In genomic region chr17:42655528-42655927, GRCh38 we compare ENCODE assay signal across 18 cellular contexts. TPM values are rescaled to one million over a fixed set of nuclear protein-coding genes. Genes with fewer than 3 reads are reported as not detected.
DNase-seq lines count a peak whose midpoint lies in the region; ATAC-seq, FAIRE-seq and TF ChIP-seq lines count a peak whose summit lies in the region.
"Had no signal": no experiment of that assay in that cellular context is flagged by ENCODE, and none has a peak within 500 bp of the region (broad histone marks: within the 10 kb centered on the region; RNA-seq: fewer than 3 reads in every experiment).

No MANE protein-coding gene starts in this region.

- no peaks in the 10 kb centered on the region for H3K36me3 Mint-ChIP-seq in activated naive CD4-positive, alpha-beta T cell treated with anti-CD3 and anti-CD28 coated beads, Interleukin-2, amount 50 U/mL, for 24 hours
- peaks cover 4% of the 10 kb centered on the region for H3K36me3 Mint-ChIP-seq in CD8-positive, alpha-beta T cell
- peaks cover 3% of the 10 kb centered on the region for H3K36me3 Mint-ChIP-seq in activated CD8-positive, alpha-beta memory T cell treated with anti-CD3 and anti-CD28 coated beads, Interleukin-2, amount 10 ng/mL, durations not matched to agents 7 days and 5 days

- H3K27ac ChIP-seq in K562 (ENCODE audit: extremely low read depth, low read depth, low read length): no peak overlapping the region
- no peak overlapping the region for H3K27ac ChIP-seq in CD8-positive, alpha-beta T cell (ENCODE audit: low read depth, low read length)
- H3K27ac ChIP-seq: neutrophil had no signal

- intact Hi-C loops in K562 (cut with micrococcal nuclease): no loop called here
- intact Hi-C loops in CD8-positive, alpha-beta T cell (cut with DNase I, micrococcal nuclease): loop anchor here in 1 of 2 experiments (5.0 kb wide), 1 partner anchor 48 kb away; the partner anchor contains the start of genes RETREG3 and TUBG1

- H3K36me3 ChIP-seq in MG63: no peaks in the 10 kb centered on the region
- no peaks in the 10 kb centered on the region for H3K36me3 ChIP-seq in K562 (ENCODE audit: control insufficient read depth, insufficient read depth, low read length)
- H3K36me3 ChIP-seq in CD8-positive, alpha-beta T cell (ENCODE audit: insufficient read depth, low read length): no peaks in the 10 kb centered on the region
- H3K36me3 ChIP-seq: neutrophil had no signal

- POLR2A ChIA-PET in K562 (lab: Yijun Ruan, JAX): no interaction called here
- POLR2A ChIA-PET in CD8-positive, alpha-beta T cell (lab: Charles Lee): no interaction called here

- no peaks in the 10 kb centered on the region for H3K9me1 ChIP-seq in K562 (ENCODE audit: control insufficient read depth, insufficient read depth, low read length)

- in situ Hi-C loops in K562 (cut with MboI): no loop called here

- H3K9me3 ChIP-seq in MG63: no peaks in the 10 kb centered on the region
- H3K9me3 ChIP-seq in K562 (replicated peaks; ENCODE audit: control insufficient read depth, insufficient read depth, low read depth, low read length): no peaks in the 10 kb centered on the region
- no peaks in the 10 kb centered on the region for H3K9me3 ChIP-seq in CD8-positive, alpha-beta T cell (ENCODE audit: low read length)
- H3K9me3 ChIP-seq: neutrophil had no signal

- no peak for DNase-seq in activated naive CD4-positive, alpha-beta T cell treated with Interleukin-2 at 50 U/mL for 16 hours
- DNase-seq in MG63: peak; percentile 37
- DNase-seq in K562 (ENCODE audit: extremely low read depth in 1 of 4, low spot score in 3 of 4): no peak
- peak; percentile 76 for DNase-seq in renal cortical epithelial cell (ENCODE audit: low read depth)
- DNase-seq in NCI-H446 (lab: John Stamatoyannopoulos, UW): no peak
- no peak for DNase-seq in CD8-positive, alpha-beta T cell
- no peak for DNase-seq in activated CD8-positive, alpha-beta memory T cell treated with anti-CD3 and anti-CD28 coated beads, Interleukin-2, amount 10 ng/mL, durations not matched to agents 7 days and 5 days
- DNase-seq: activated CD4-positive, alpha-beta T cell treated with anti-CD3 and anti-CD28 coated beads for 36 hours; KBM-7; NCI-H146; NCI-H524 treated with DMSO at 0.1 percent for 48 hours; stimulated activated naive CD4-positive, alpha-beta T cell; T-helper 17 cell had no signal

- no peak overlapping the region for H3K4me2 ChIP-seq in K562 (ENCODE audit: insufficient read depth, low read length)
- H3K4me2 ChIP-seq: A549 had no signal

- no peak overlapping the region for H3K9ac ChIP-seq in K562 (ENCODE audit: insufficient read depth in 1 of 2, low read depth in 2 of 2, low read length in 2 of 2)

- H3K27me3 ChIP-seq in MG63 (no peaks in the 10 kb centered on the region), K562 (ENCODE audit: control insufficient read depth in 2 of 2, insufficient read depth in 2 of 2, low read length in 2 of 2) (no peaks in the 10 kb centered on the region)
- H3K27me3 ChIP-seq in CD8-positive, alpha-beta T cell (ENCODE audit: insufficient read depth, low read length): no peaks in the 10 kb centered on the region

- H3K4me1 ChIP-seq in K562 (replicated peaks in 1 of 2; ENCODE audit: control insufficient read depth in 2 of 2, insufficient read depth in 2 of 2, low read length in 2 of 2): peaks cover 23 to 26% of the 10 kb centered on the region in 2 experiments
- peaks cover 5% of the 10 kb centered on the region for H3K4me1 ChIP-seq in CD8-positive, alpha-beta T cell (ENCODE audit: insufficient read depth, low read length)

- peak overlapping the region; percentile 80 for H2AFZ ChIP-seq in K562 (ENCODE audit: low read depth, low read length)

- TF ChIP-seq EP300 in K562 (IDR thresholded peaks at IDR 0.05; ENCODE audit: low read length): no peak

- H3K4me1 Mint-ChIP-seq in activated naive CD4-positive, alpha-beta T cell treated with anti-CD3 and anti-CD28 coated beads, Interleukin-2, amount 50 U/mL, for 24 hours: peaks cover 12% of the 10 kb centered on the region
- H3K4me1 Mint-ChIP-seq in CD8-positive, alpha-beta T cell (ENCODE audit: low read depth): peaks cover 17% of the 10 kb centered on the region
- H3K4me1 Mint-ChIP-seq in activated CD8-positive, alpha-beta memory T cell treated with anti-CD3 and anti-CD28 coated beads, Interleukin-2, amount 10 ng/mL, durations not matched to agents 7 days and 5 days: peaks cover 20% of the 10 kb centered on the region

- H4K20me1 ChIP-seq in K562 (replicated peaks; ENCODE audit: control insufficient read depth, insufficient read depth, low read length): no peaks in the 10 kb centered on the region

- H3K27ac Mint-ChIP-seq in activated naive CD4-positive, alpha-beta T cell treated with anti-CD3 and anti-CD28 coated beads, Interleukin-2, amount 50 U/mL, for 24 hours: peak overlapping the region; percentile 66
- no peak overlapping the region for H3K27ac Mint-ChIP-seq in CD8-positive, alpha-beta T cell
- no peak overlapping the region for H3K27ac Mint-ChIP-seq in activated CD8-positive, alpha-beta memory T cell treated with anti-CD3 and anti-CD28 coated beads, Interleukin-2, amount 10 ng/mL, durations not matched to agents 7 days and 5 days
- H3K27ac Mint-ChIP-seq: activated CD4-positive, alpha-beta T cell treated with anti-CD3 and anti-CD28 coated beads for 36 hours; T-helper 17 cell had no signal

- peaks cover 3% of the 10 kb centered on the region for H3K27me3 Mint-ChIP-seq in activated naive CD4-positive, alpha-beta T cell treated with anti-CD3 and anti-CD28 coated beads, Interleukin-2, amount 50 U/mL, for 24 hours
- H3K27me3 Mint-ChIP-seq in CD8-positive, alpha-beta T cell (ENCODE audit: low read depth): peaks cover 21% of the 10 kb centered on the region
- peaks cover 29% of the 10 kb centered on the region for H3K27me3 Mint-ChIP-seq in activated CD8-positive, alpha-beta memory T cell treated with anti-CD3 and anti-CD28 coated beads, Interleukin-2, amount 10 ng/mL, durations not matched to agents 7 days and 5 days

- TF ChIP-seq RAD21 in K562 (CRISPR knock-in tag; conservative IDR thresholded peaks at IDR 0.05 in 1 of 2, IDR thresholded peaks at IDR 0.05 in 1 of 2): no peak

- TF ChIP-seq POLR2A in K562 (conservative IDR thresholded peaks at IDR 0.05): no peak

- H3K79me2 ChIP-seq in K562 (ENCODE audit: control insufficient read depth, insufficient read depth, low read length): no peaks in the 10 kb centered on the region

- no peak for ATAC-seq in K562
- no peak for ATAC-seq in CD8-positive, alpha-beta T cell
- ATAC-seq in activated CD8-positive, alpha-beta memory T cell treated with anti-CD3 and anti-CD28 coated beads, Interleukin-2, amount 10 ng/mL, durations not matched to agents 7 days and 5 days: no peak
- ATAC-seq: A549, T-helper 17 cell had no signal

- H3K4me3 ChIP-seq in MG63 (no peak overlapping the region), K562 (no peak overlapping the region)
- H3K4me3 ChIP-seq in CD8-positive, alpha-beta T cell (ENCODE audit: low read depth, low read length): no peak overlapping the region
- H3K4me3 ChIP-seq: A549, lung had no signal

- H3K4me3 Mint-ChIP-seq in activated naive CD4-positive, alpha-beta T cell treated with anti-CD3 and anti-CD28 coated beads, Interleukin-2, amount 50 U/mL, for 24 hours: no peak overlapping the region
- no peak overlapping the region for H3K4me3 Mint-ChIP-seq in CD8-positive, alpha-beta T cell
- H3K4me3 Mint-ChIP-seq in activated CD8-positive, alpha-beta memory T cell treated with anti-CD3 and anti-CD28 coated beads, Interleukin-2, amount 10 ng/mL, durations not matched to agents 7 days and 5 days: no peak overlapping the region
- H3K4me3 Mint-ChIP-seq: activated CD4-positive, alpha-beta T cell treated with anti-CD3 and anti-CD28 coated beads for 36 hours; T-helper 17 cell had no signal

- no peak for FAIRE-seq in K562 (lab: Jason Lieb, UNC)
- FAIRE-seq: A549, D721Med had no signal

- no peaks in the 10 kb centered on the region for H3K9me3 Mint-ChIP-seq in activated naive CD4-positive, alpha-beta T cell treated with anti-CD3 and anti-CD28 coated beads, Interleukin-2, amount 50 U/mL, for 24 hours
- no peaks in the 10 kb centered on the region for H3K9me3 Mint-ChIP-seq in CD8-positive, alpha-beta T cell
- no peaks in the 10 kb centered on the region for H3K9me3 Mint-ChIP-seq in activated CD8-positive, alpha-beta memory T cell treated with anti-CD3 and anti-CD28 coated beads, Interleukin-2, amount 10 ng/mL, durations not matched to agents 7 days and 5 days (ENCODE audit: low read depth)

- CTCF ChIA-PET in K562 (lab: Yijun Ruan, JAX; ENCODE audit: low intra/inter-chr PET ratio): no interaction called here
- CTCF ChIA-PET in CD8-positive, alpha-beta T cell (lab: Charles Lee): interaction anchor here (1.0 kb wide), 1 partner anchor 18 kb away, joined by 4 read pairs; no protein-coding TSS in a partner anchor
- CTCF ChIA-PET in activated CD8-positive, alpha-beta memory T cell treated with anti-CD3 and anti-CD28 coated beads, Interleukin-2, amount 10 ng/mL, durations not matched to agents 7 days and 5 days (lab: Charles Lee): no interaction called here

- no TSS peak for BruUV-seq in K562 (replicated peaks; lab: Mats Ljungman, UMichigan)

- TF ChIP-seq CTCF in K562 (IDR thresholded peaks at IDR 0.05 in 2 of 3, conservative IDR thresholded peaks at IDR 0.05 in 1 of 3; ENCODE audit: insufficient read depth in 2 of 3, low read depth in 1 of 3, low read length in 3 of 3): no peak
- no peak for TF ChIP-seq CTCF in CD8-positive, alpha-beta T cell (IDR thresholded peaks at IDR 0.05)

- 17% methylated on average over 2 of the region's 2 CpGs for WGBS in K562 (ENCODE audit: insufficient coverage, low coverage, missing lambda C conversion rate)

RNA-seq across cellular contexts. Expression of gene TUBG2, which starts 3.6 kb away (rescaled TPM):
- total RNA-seq in MG63 (2014; rRNA removed; shearing (Covaris generic); ENCODE audit: low replicate concordance): 1.4 and 4.0 TPM in 2 replicates
- 1.1 TPM in 1 of 2 replicates, not detected in the other for total RNA-seq in K562 (2011; cell fraction: chromatin; rRNA removed; ENCODE audit: low replicate concordance)
- total RNA-seq in K562 (2011; cell fraction: nucleolus; rRNA removed): 0.39 and 0.83 TPM in 2 replicates
- total RNA-seq in K562 (2011; cell fraction: nucleoplasm; rRNA removed): 0.37 TPM in 1 of 2 replicates, not detected in the other
- 0.09 and 0.12 TPM in 2 replicates for total RNA-seq in K562 (2014; rRNA removed)
- not detected in 2 replicates for total RNA-seq in K562 (2014; rRNA removed; fragmentation: Illumina TruSeq; extraction: Trizol)
- total RNA-seq in K562 (2015; rRNA removed; fragmentation: Illumina TruSeq; extraction: Trizol): 0.26 and 0.29 TPM in 2 replicates
- 0.78 and 0.80 TPM in 2 replicates for total RNA-seq in K562 (2021)
- polyA plus RNA-seq in K562 (2011; rRNA removed): 0.21 and 0.37 TPM in 2 replicates
- polyA plus RNA-seq in K562 (2011; cell fraction: cytosol; rRNA removed): 0.15 and 0.24 TPM in 2 replicates
- polyA plus RNA-seq in K562 (2011; cell fraction: nucleus; rRNA removed): 0.91 and 2.0 TPM in 2 replicates
- polyA plus RNA-seq in K562 (2012): 0.35 and 0.40 TPM in 2 replicates
- polyA plus RNA-seq in K562 (2014; fragmentation: Illumina TruSeq; extraction: Trizol): 0.24 and 0.35 TPM in 2 replicates
- under 1 TPM; 0.15 to 0.34 TPM for polyA plus RNA-seq in K562 (2014; fragmentation: Nextera tagmentation; extraction: Ambion mirVana)
- polyA plus RNA-seq in K562 (2014; rRNA removed): not detected in 2 replicates
- 0.11 and 0.15 TPM in 2 replicates for polyA minus RNA-seq in K562 (2011; rRNA and poly(A)+ RNA removed)
- polyA minus RNA-seq in K562 (2011; cell fraction: cytosol; rRNA and poly(A)+ RNA removed): 0.86 and 1.6 TPM in 2 replicates
- polyA minus RNA-seq in K562 (2011; cell fraction: nucleus; rRNA and poly(A)+ RNA removed): 0.33 TPM in 1 of 2 replicates, not detected in the other
- total RNA-seq in renal cortical epithelial cell: 4.5 and 9.1 TPM in 2 replicates
- 10 to 100 TPM in 1 of 2 experiments, 1 to 10 TPM in 1; 7.4 to 10.6 TPM for total RNA-seq in CD8-positive, alpha-beta T cell
- total RNA-seq in activated CD8-positive, alpha-beta memory T cell treated with anti-CD3 and anti-CD28 coated beads, Interleukin-2, amount 10 ng/mL, durations not matched to agents 7 days and 5 days: 10 to 100 TPM; 13.5 to 14.6 TPM

RNA-seq across cellular contexts. Expression of gene PLEKHH3, which starts 21.3 kb away (rescaled TPM):
- total RNA-seq in MG63 (2014; rRNA removed; shearing (Covaris generic); ENCODE audit: low replicate concordance): 16.5 and 54.1 TPM in 2 replicates
- total RNA-seq in K562 (2011; cell fraction: chromatin; rRNA removed; ENCODE audit: low replicate concordance): 23.0 and 51.2 TPM in 2 replicates
- 37.7 and 51.7 TPM in 2 replicates for total RNA-seq in K562 (2011; cell fraction: nucleolus; rRNA removed)
- 29.7 and 29.8 TPM in 2 replicates for total RNA-seq in K562 (2011; cell fraction: nucleoplasm; rRNA removed)
- 20.6 and 28.2 TPM in 2 replicates for total RNA-seq in K562 (2014; rRNA removed)
- 2.0 and 2.6 TPM in 2 replicates for total RNA-seq in K562 (2014; rRNA removed; fragmentation: Illumina TruSeq; extraction: Trizol)
- 7.5 and 7.8 TPM in 2 replicates for total RNA-seq in K562 (2015; rRNA removed; fragmentation: Illumina TruSeq; extraction: Trizol)
- total RNA-seq in K562 (2021): 32.7 and 34.5 TPM in 2 replicates
- 4.3 and 8.0 TPM in 2 replicates for polyA plus RNA-seq in K562 (2011; rRNA removed)
- polyA plus RNA-seq in K562 (2011; cell fraction: cytosol; rRNA removed): 5.6 and 15.6 TPM in 2 replicates
- polyA plus RNA-seq in K562 (2011; cell fraction: nucleus; rRNA removed): 24.8 and 51.1 TPM in 2 replicates
- polyA plus RNA-seq in K562 (2012): 12.5 and 25.8 TPM in 2 replicates
- polyA plus RNA-seq in K562 (2014; fragmentation: Illumina TruSeq; extraction: Trizol): 5.0 and 19.4 TPM in 2 replicates
- polyA plus RNA-seq in K562 (2014; fragmentation: Nextera tagmentation; extraction: Ambion mirVana): under 1 TPM; 0.58 to 0.80 TPM
- polyA plus RNA-seq in K562 (2014; rRNA removed): 29.0 and 31.0 TPM in 2 replicates
- 1.3 and 1.9 TPM in 2 replicates for polyA minus RNA-seq in K562 (2011; rRNA and poly(A)+ RNA removed)
- 6.6 and 8.6 TPM in 2 replicates for polyA minus RNA-seq in K562 (2011; cell fraction: cytosol; rRNA and poly(A)+ RNA removed)
- 7.0 and 12.1 TPM in 2 replicates for polyA minus RNA-seq in K562 (2011; cell fraction: nucleus; rRNA and poly(A)+ RNA removed)
- total RNA-seq in renal cortical epithelial cell: 9.6 and 14.2 TPM in 2 replicates
- total RNA-seq in CD8-positive, alpha-beta T cell: under 1 TPM; 0.33 to 0.72 TPM
- total RNA-seq in activated CD8-positive, alpha-beta memory T cell treated with anti-CD3 and anti-CD28 coated beads, Interleukin-2, amount 10 ng/mL, durations not matched to agents 7 days and 5 days: 1 to 10 TPM; 1.3 to 1.4 TPM

RNA-seq across cellular contexts. Expression of gene CCR10, which starts 26.1 kb away (rescaled TPM):
- 5.7 TPM in 1 of 2 replicates, not detected in the other for total RNA-seq in MG63 (2014; rRNA removed; shearing (Covaris generic); ENCODE audit: low replicate concordance)
- 0.77 and 2.7 TPM in 2 replicates for total RNA-seq in K562 (2011; cell fraction: chromatin; rRNA removed; ENCODE audit: low replicate concordance)
- 4.5 TPM in 2 replicates for total RNA-seq in K562 (2011; cell fraction: nucleolus; rRNA removed)
- total RNA-seq in K562 (2011; cell fraction: nucleoplasm; rRNA removed): 1.8 and 2.3 TPM in 2 replicates
- 2.5 and 3.6 TPM in 2 replicates for total RNA-seq in K562 (2014; rRNA removed)
- total RNA-seq in K562 (2014; rRNA removed; fragmentation: Illumina TruSeq; extraction: Trizol): 0.18 and 0.19 TPM in 2 replicates
- 0.58 and 0.68 TPM in 2 replicates for total RNA-seq in K562 (2015; rRNA removed; fragmentation: Illumina TruSeq; extraction: Trizol)
- total RNA-seq in K562 (2021): 4.0 and 4.8 TPM in 2 replicates
- polyA plus RNA-seq in K562 (2011; rRNA removed): 0.82 and 3.6 TPM in 2 replicates
- polyA plus RNA-seq in K562 (2011; cell fraction: cytosol; rRNA removed): 6.0 and 7.2 TPM in 2 replicates
- 7.7 and 10.7 TPM in 2 replicates for polyA plus RNA-seq in K562 (2011; cell fraction: nucleus; rRNA removed)
- 5.1 and 10.4 TPM in 2 replicates for polyA plus RNA-seq in K562 (2012)
- polyA plus RNA-seq in K562 (2014; fragmentation: Illumina TruSeq; extraction: Trizol): 0.06 and 0.28 TPM in 2 replicates
- polyA plus RNA-seq in K562 (2014; fragmentation: Nextera tagmentation; extraction: Ambion mirVana): not detected
- 3.6 and 4.3 TPM in 2 replicates for polyA plus RNA-seq in K562 (2014; rRNA removed)
- 0.21 and 0.30 TPM in 2 replicates for polyA minus RNA-seq in K562 (2011; rRNA and poly(A)+ RNA removed)
- 0.86 and 4.7 TPM in 2 replicates for polyA minus RNA-seq in K562 (2011; cell fraction: cytosol; rRNA and poly(A)+ RNA removed)
- 1.9 and 5.7 TPM in 2 replicates for polyA minus RNA-seq in K562 (2011; cell fraction: nucleus; rRNA and poly(A)+ RNA removed)
- 1.6 and 6.3 TPM in 2 replicates for total RNA-seq in renal cortical epithelial cell
- total RNA-seq in CD8-positive, alpha-beta T cell: 1 to 10 TPM; 1.2 to 1.3 TPM
- under 1 TPM in 1 of 2 experiments, not detected in 1; 0.45 TPM for total RNA-seq in activated CD8-positive, alpha-beta memory T cell treated with anti-CD3 and anti-CD28 coated beads, Interleukin-2, amount 10 ng/mL, durations not matched to agents 7 days and 5 days

RNA-seq across cellular contexts. Expression of gene CNTNAP1, which starts 26.8 kb away (rescaled TPM):
- 9.2 and 9.3 TPM in 2 replicates for total RNA-seq in MG63 (2014; rRNA removed; shearing (Covaris generic); ENCODE audit: low replicate concordance)
- total RNA-seq in K562 (2011; cell fraction: chromatin; rRNA removed; ENCODE audit: low replicate concordance): 14.6 and 22.8 TPM in 2 replicates
- total RNA-seq in K562 (2011; cell fraction: nucleolus; rRNA removed): 8.8 and 9.7 TPM in 2 replicates
- 7.5 and 8.7 TPM in 2 replicates for total RNA-seq in K562 (2011; cell fraction: nucleoplasm; rRNA removed)
- total RNA-seq in K562 (2014; rRNA removed) (0.14 and 0.41 TPM in 2 replicates), K562 (2014; rRNA removed; fragmentation: Illumina TruSeq; extraction: Trizol) (0.29 and 0.33 TPM in 2 replicates), K562 (2015; rRNA removed; fragmentation: Illumina TruSeq; extraction: Trizol) (0.38 and 0.62 TPM in 2 replicates), K562 (2021) (1.5 and 1.8 TPM in 2 replicates), renal cortical epithelial cell (5.4 and 15.2 TPM in 2 replicates)
- polyA plus RNA-seq in K562 (2011; rRNA removed) (1.0 and 2.8 TPM in 2 replicates), K562 (2014; fragmentation: Illumina TruSeq; extraction: Trizol) (0.89 and 1.4 TPM in 2 replicates), K562 (2014; fragmentation: Nextera tagmentation; extraction: Ambion mirVana) (under 1 TPM; 0.10 to 0.17 TPM), K562 (2014; rRNA removed) (1.6 and 1.8 TPM in 2 replicates)
- polyA plus RNA-seq in K562 (2011; cell fraction: cytosol; rRNA removed): 1.3 and 2.0 TPM in 2 replicates
- 17.0 and 22.4 TPM in 2 replicates for polyA plus RNA-seq in K562 (2011; cell fraction: nucleus; rRNA removed)
- polyA plus RNA-seq in K562 (2012): 1.5 and 4.8 TPM in 2 replicates
- polyA minus RNA-seq in K562 (2011; rRNA and poly(A)+ RNA removed): 0.35 and 0.45 TPM in 2 replicates
- 0.19 and 0.36 TPM in 2 replicates for polyA minus RNA-seq in K562 (2011; cell fraction: cytosol; rRNA and poly(A)+ RNA removed)
- 1.8 and 3.6 TPM in 2 replicates for polyA minus RNA-seq in K562 (2011; cell fraction: nucleus; rRNA and poly(A)+ RNA removed)
- 1 to 10 TPM; 1.1 to 1.6 TPM for total RNA-seq in CD8-positive, alpha-beta T cell
- total RNA-seq in activated CD8-positive, alpha-beta memory T cell treated with anti-CD3 and anti-CD28 coated beads, Interleukin-2, amount 10 ng/mL, durations not matched to agents 7 days and 5 days: 1 to 10 TPM in 1 of 2 experiments, under 1 TPM in 1; 0.61 to 1.9 TPM

RNA-seq across cellular contexts. Expression of gene TUBG1, which starts 46.0 kb away (rescaled TPM):
- 65.4 and 69.8 TPM in 2 replicates for total RNA-seq in MG63 (2014; rRNA removed; shearing (Covaris generic); ENCODE audit: low replicate concordance)
- 35.3 and 79.8 TPM in 2 replicates for total RNA-seq in K562 (2011; cell fraction: chromatin; rRNA removed; ENCODE audit: low replicate concordance)
- 46.3 and 58.9 TPM in 2 replicates for total RNA-seq in K562 (2011; cell fraction: nucleolus; rRNA removed)
- total RNA-seq in K562 (2011; cell fraction: nucleoplasm; rRNA removed): 54.0 and 66.2 TPM in 2 replicates
- total RNA-seq in K562 (2014; rRNA removed): 89.5 and 116 TPM in 2 replicates
- total RNA-seq in K562 (2014; rRNA removed; fragmentation: Illumina TruSeq; extraction: Trizol): 33.7 and 40.1 TPM in 2 replicates
- 64.4 and 65.4 TPM in 2 replicates for total RNA-seq in K562 (2015; rRNA removed; fragmentation: Illumina TruSeq; extraction: Trizol)
- total RNA-seq in K562 (2021): 115 and 117 TPM in 2 replicates
- polyA plus RNA-seq in K562 (2011; rRNA removed): 46.1 and 46.9 TPM in 2 replicates
- polyA plus RNA-seq in K562 (2011; cell fraction: cytosol; rRNA removed): 94.0 and 218 TPM in 2 replicates
- 89.8 and 181 TPM in 2 replicates for polyA plus RNA-seq in K562 (2011; cell fraction: nucleus; rRNA removed)
- 117 and 186 TPM in 2 replicates for polyA plus RNA-seq in K562 (2012)
- 147 and 163 TPM in 2 replicates for polyA plus RNA-seq in K562 (2014; fragmentation: Illumina TruSeq; extraction: Trizol)
- 10 to 100 TPM; 33.1 to 66.0 TPM for polyA plus RNA-seq in K562 (2014; fragmentation: Nextera tagmentation; extraction: Ambion mirVana)
- 68.3 and 77.8 TPM in 2 replicates for polyA plus RNA-seq in K562 (2014; rRNA removed)
- 28.6 and 72.5 TPM in 2 replicates for polyA minus RNA-seq in K562 (2011; rRNA and poly(A)+ RNA removed)
- 53.4 and 81.5 TPM in 2 replicates for polyA minus RNA-seq in K562 (2011; cell fraction: cytosol; rRNA and poly(A)+ RNA removed)
- 30.7 and 31.3 TPM in 2 replicates for polyA minus RNA-seq in K562 (2011; cell fraction: nucleus; rRNA and poly(A)+ RNA removed)
- 21.9 and 37.5 TPM in 2 replicates for total RNA-seq in renal cortical epithelial cell
- total RNA-seq in CD8-positive, alpha-beta T cell: 1 to 10 TPM; 4.9 to 8.4 TPM
- total RNA-seq in activated CD8-positive, alpha-beta memory T cell treated with anti-CD3 and anti-CD28 coated beads, Interleukin-2, amount 10 ng/mL, durations not matched to agents 7 days and 5 days: 100 to 1,000 TPM in 1 of 2 experiments, 10 to 100 TPM in 1; 92.3 to 103 TPM

Comparison
In these comparisons a context has a peak if more than half of its experiments do, and no peak if none do; other contexts are left out.
1. DNase-seq: peak in MG63 (single experiment) and renal cortical epithelial cell (single experiment); none in activated naive CD4-positive, alpha-beta T cell treated with Interleukin-2 at 50 U/mL for 16 hours (single experiment), K562 (0 of 4), NCI-H446 (0 of 2), CD8-positive, alpha-beta T cell (0 of 7) and activated CD8-positive, alpha-beta memory T cell treated with anti-CD3 and anti-CD28 coated beads, Interleukin-2, amount 10 ng/mL, durations not matched to agents 7 days and 5 days (single experiment).